ENCODE assay signal across 11 cellular contexts in the genomic region with DNA sequence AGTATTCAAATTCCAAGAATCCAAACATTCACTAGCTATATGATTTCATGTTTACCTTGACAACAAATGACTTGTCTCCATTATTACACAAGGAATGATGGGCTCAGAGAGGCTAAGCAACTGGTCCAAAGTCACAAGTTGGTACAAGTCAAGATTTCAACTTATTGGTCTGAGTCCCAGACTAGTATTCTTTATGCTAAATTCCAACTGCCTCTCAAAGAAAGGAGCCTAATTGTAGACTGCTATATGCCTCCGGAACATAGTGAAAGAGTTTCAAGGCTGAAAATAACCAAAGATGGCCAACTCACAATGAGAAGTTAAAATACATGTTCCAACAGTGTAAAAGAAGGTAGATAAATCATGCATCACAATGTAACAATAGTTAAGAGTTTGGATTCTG. TPM values are rescaled to one million over a fixed set of nuclear protein-coding genes. Genes with fewer than 3 reads are reported as not detected.
A peak's percentile ranks its signal among the peaks of the same experiment; 100 is the strongest.
DNase-seq lines count a peak whose midpoint lies in the region; ATAC-seq lines count a peak whose summit lies in the region.
"Had no signal": no experiment of that assay in that cellular context is flagged by ENCODE, and none has a peak within 500 bp of the region (broad histone marks: within the 10 kb centered on the region; RNA-seq: fewer than 3 reads in every experiment).

No MANE protein-coding gene starts in this region.

- peak overlapping the region; percentile 98 for H3K27ac Mint-ChIP-seq in activated CD4-positive, alpha-beta memory T cell treated with anti-CD3 and anti-CD28 coated beads, Interleukin-2, amount 10 ng/mL, durations not matched to agents 7 days and 5 days
- H3K27ac Mint-ChIP-seq in stimulated activated memory B cell treated with anti-CD40 and anti-IgM and Interleukin-4, amounts not matched to agents 10 μg/mL and 1 μg/mL and 100 μg/mL, for 72 hours: peak overlapping the region; percentile 60

- no peak overlapping the region for H3K27ac ChIP-seq in iPS-18a (ENCODE audit: low read length)

- POLR2A ChIA-PET in activated CD4-positive, alpha-beta memory T cell treated with anti-CD3 and anti-CD28 coated beads, Interleukin-2, amount 10 ng/mL, durations not matched to agents 7 days and 5 days (lab: Charles Lee): interaction anchor here (0.7 to 10.0 kb wide), 21 partner anchors 6 to 560 kb away, joined by 3 to 397 read pairs (median 8); a partner anchor contains a TSS

- H3K4me3 ChIP-seq in iPS-18a (ENCODE audit: low read length): peak overlapping the region; percentile 28

- H3K4me1 ChIP-seq in iPS-18a (ENCODE audit: control insufficient read depth, low read depth, low read length): peaks cover 67% of the 10 kb centered on the region

- H3K9me3 ChIP-seq in iPS-18a (ENCODE audit: control insufficient read depth, low read depth, low read length): no peaks in the 10 kb centered on the region

- peak overlapping the region; percentile 99 for H3K4me3 Mint-ChIP-seq in activated CD4-positive, alpha-beta memory T cell treated with anti-CD3 and anti-CD28 coated beads, Interleukin-2, amount 10 ng/mL, durations not matched to agents 7 days and 5 days
- peak overlapping the region; percentile 95 for H3K4me3 Mint-ChIP-seq in stimulated activated memory B cell treated with anti-CD40 and anti-IgM and Interleukin-4, amounts not matched to agents 10 μg/mL and 1 μg/mL and 100 μg/mL, for 72 hours

- no peak for ATAC-seq in stimulated activated memory B cell treated with anti-CD40 and anti-IgM and Interleukin-4, amounts not matched to agents 10 μg/mL and 1 μg/mL and 100 μg/mL, for 72 hours
- no peak for ATAC-seq in activated CD4-positive, CD25-positive, alpha-beta regulatory T cell treated with anti-CD3 and anti-CD28 coated beads, Interleukin-2, amount 50 U/mL, for 24 hours

- H3K27me3 ChIP-seq in iPS-18a (ENCODE audit: control insufficient read depth, insufficient read depth, low read length): no peaks in the 10 kb centered on the region

- peaks cover 90% of the 10 kb centered on the region for H3K36me3 Mint-ChIP-seq in activated CD4-positive, alpha-beta memory T cell treated with anti-CD3 and anti-CD28 coated beads, Interleukin-2, amount 10 ng/mL, durations not matched to agents 7 days and 5 days (ENCODE audit: low read depth)
- H3K36me3 Mint-ChIP-seq in stimulated activated memory B cell treated with anti-CD40 and anti-IgM and Interleukin-4, amounts not matched to agents 10 μg/mL and 1 μg/mL and 100 μg/mL, for 72 hours: peaks cover 66% of the 10 kb centered on the region

- peaks cover 21% of the 10 kb centered on the region for H3K36me3 ChIP-seq in iPS-18a (ENCODE audit: control insufficient read depth, low read depth, low read length)

- H3K27me3 Mint-ChIP-seq in activated CD4-positive, alpha-beta memory T cell treated with anti-CD3 and anti-CD28 coated beads, Interleukin-2, amount 10 ng/mL, durations not matched to agents 7 days and 5 days: no peaks in the 10 kb centered on the region
- no peaks in the 10 kb centered on the region for H3K27me3 Mint-ChIP-seq in stimulated activated memory B cell treated with anti-CD40 and anti-IgM and Interleukin-4, amounts not matched to agents 10 μg/mL and 1 μg/mL and 100 μg/mL, for 72 hours

- H3K9me3 Mint-ChIP-seq in activated CD4-positive, alpha-beta memory T cell treated with anti-CD3 and anti-CD28 coated beads, Interleukin-2, amount 10 ng/mL, durations not matched to agents 7 days and 5 days: no peaks in the 10 kb centered on the region
- H3K9me3 Mint-ChIP-seq in stimulated activated memory B cell treated with anti-CD40 and anti-IgM and Interleukin-4, amounts not matched to agents 10 μg/mL and 1 μg/mL and 100 μg/mL, for 72 hours: peaks cover 3% of the 10 kb centered on the region

- CTCF ChIA-PET in activated CD4-positive, alpha-beta memory T cell treated with anti-CD3 and anti-CD28 coated beads, Interleukin-2, amount 10 ng/mL, durations not matched to agents 7 days and 5 days (lab: Charles Lee): interaction anchor here (1.0 to 2.2 kb wide), 4 partner anchors 8 to 756 kb away, joined by 3 to 14 read pairs (median 5); a partner anchor contains a TSS

- peak; percentile 22 for DNase-seq in NCI-H748 (lab: John Stamatoyannopoulos, UW; ENCODE audit: unreplicated experiment)
- DNase-seq in NCI-H748 treated with DMSO at 0.1 percent for 48 hours (lab: John Stamatoyannopoulos, UW): no peak
- no peak for DNase-seq in activated CD4-positive, alpha-beta memory T cell treated with anti-CD3 and anti-CD28 coated beads, Interleukin-2, amount 10 ng/mL, durations not matched to agents 7 days and 5 days
- no peak for DNase-seq in hepatic stellate cell (ENCODE audit: low spot score)
- DNase-seq in epidermal melanocyte (ENCODE audit: insufficient read length, low spot score): no peak
- DNase-seq: activated CD4-positive, alpha-beta T cell treated with anti-CD3 and anti-CD28 coated beads for 48 hours; head of caudate nucleus; NCI-H1048 had no signal

- peaks cover 66% of the 10 kb centered on the region for H3K4me1 Mint-ChIP-seq in activated CD4-positive, alpha-beta memory T cell treated with anti-CD3 and anti-CD28 coated beads, Interleukin-2, amount 10 ng/mL, durations not matched to agents 7 days and 5 days
- peaks cover 68% of the 10 kb centered on the region for H3K4me1 Mint-ChIP-seq in stimulated activated memory B cell treated with anti-CD40 and anti-IgM and Interleukin-4, amounts not matched to agents 10 μg/mL and 1 μg/mL and 100 μg/mL, for 72 hours

- no peak overlapping the region for H3K9ac ChIP-seq in iPS-18a (ENCODE audit: low read length)

RNA-seq across cellular contexts. Expression of a gene that starts 7.5 kb away (rescaled TPM):
- 100 to 1,000 TPM; 217 to 227 TPM for total RNA-seq in activated CD4-positive, alpha-beta memory T cell treated with anti-CD3 and anti-CD28 coated beads, Interleukin-2, amount 10 ng/mL, durations not matched to agents 7 days and 5 days
